In the genomic region with DNA sequence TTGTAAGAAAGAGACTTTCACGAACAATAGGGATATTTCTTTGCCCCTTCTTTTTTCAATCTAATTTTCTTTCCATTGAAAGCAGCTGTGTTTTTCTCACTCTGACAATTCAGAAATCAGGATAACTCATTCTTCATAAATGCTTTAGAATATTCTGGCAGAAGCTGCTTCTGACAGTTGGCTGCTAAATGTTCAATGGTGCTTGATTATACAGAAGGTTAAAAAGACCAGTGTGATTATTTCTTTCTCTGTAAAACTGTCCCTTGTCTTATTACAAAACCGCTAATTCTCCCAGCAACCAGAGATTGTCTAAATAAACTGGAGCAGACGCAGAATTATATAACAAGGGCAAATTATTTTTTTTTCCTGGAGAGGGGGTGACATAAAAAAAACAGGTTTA, we compare ENCODE assay signal across 4 cellular contexts.
"Had no signal": no experiment of that assay in that cellular context is flagged by ENCODE, and none has a peak within 500 bp of the region (broad histone marks: within the 10 kb centered on the region; RNA-seq: fewer than 3 reads in every experiment).

No MANE protein-coding gene starts in this region.

- ATAC-seq: GM23338 had no signal

- H2AFZ ChIP-seq: GM23338 had no signal

- H3K4me2 ChIP-seq: GM23338 had no signal

- DNase-seq: H9, HCEC 1CT, KBM-7 had no signal

- H3K4me3 ChIP-seq: GM23338 had no signal
